In the genomic region with DNA sequence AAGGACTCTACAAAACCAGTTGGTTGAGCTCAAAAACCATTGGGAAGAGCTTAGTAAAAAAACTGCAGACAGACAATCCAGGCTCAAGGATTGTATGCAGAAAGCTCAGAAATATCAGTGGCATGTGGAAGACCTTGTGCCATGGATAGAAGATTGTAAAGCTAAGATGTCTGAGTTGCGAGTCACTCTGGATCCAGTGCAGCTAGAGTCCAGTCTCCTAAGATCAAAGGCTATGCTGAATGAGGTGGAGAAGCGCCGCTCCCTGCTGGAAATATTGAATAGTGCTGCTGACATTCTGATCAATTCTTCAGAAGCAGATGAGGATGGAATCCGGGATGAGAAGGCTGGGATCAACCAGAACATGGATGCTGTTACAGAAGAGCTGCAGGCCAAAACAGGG, we compare ENCODE assay signal across 11 cellular contexts.
A peak's percentile ranks its signal among the peaks of the same experiment; 100 is the strongest.
DNase-seq lines count a peak whose midpoint lies in the region; ATAC-seq and TF ChIP-seq lines count a peak whose summit lies in the region.
"Had no signal": no experiment of that assay in that cellular context is flagged by ENCODE, and none has a peak within 500 bp of the region (broad histone marks: within the 10 kb centered on the region; RNA-seq: fewer than 3 reads in every experiment).

No MANE protein-coding gene starts in this region.

- 60% methylated on average over 2 of the region's 4 CpGs for WGBS in right lobe of liver (ENCODE audit: insufficient coverage, low coverage, low lambda C conversion rate, missing lambda C conversion rate)

- TF ChIP-seq CTCF in astrocyte of the spinal cord (IDR thresholded peaks at IDR 0.05; ENCODE audit: low read depth, low read length), result peak; percentile 22
- TF ChIP-seq CTCF in right lobe of liver (IDR thresholded peaks at IDR 0.05), result peak in 3 of 4 donors; percentile 25 to 47 (median 35)
- TF ChIP-seq CTCF in gastrocnemius medialis (IDR thresholded peaks at IDR 0.05 in 4 of 5, conservative IDR thresholded peaks at IDR 0.05 in 1 of 5), result no peak

- no peaks in the 10 kb centered on the region for H3K9me3 ChIP-seq in right lobe of liver
- H3K9me3 ChIP-seq in gastrocnemius medialis, result no peaks in the 10 kb centered on the region

- H3K36me3 ChIP-seq in right lobe of liver (peaks cover 0 to 28% (median 4%) of the 10 kb centered on the region in 4 donors), gastrocnemius medialis (peaks cover 0 to 60% of the 10 kb centered on the region in 2 donors)

- peak; percentile 90 for DNase-seq in AG20443 (ENCODE audit: low spot score)
- peak; percentile 81 for DNase-seq in HT-29 (ENCODE audit: low spot score)
- DNase-seq in astrocyte of the spinal cord (ENCODE audit: low read depth, low spot score), result peak; percentile 85
- no peak for DNase-seq in right lobe of liver
- no peak for DNase-seq in amygdala (lab: John Stamatoyannopoulos, UW)
- no peak for DNase-seq in gastrocnemius medialis
- no peak for DNase-seq in nucleus accumbens (lab: John Stamatoyannopoulos, UW)
- no peak for DNase-seq in D341Med (ENCODE audit: low spot score)
- DNase-seq: activated CD4-positive, CD25-positive, alpha-beta regulatory T cell; hippocampal formation; KBM-7 had no signal

- H3K27ac ChIP-seq in right lobe of liver, result peak overlapping the region in 2 of 3 donors; percentile 24 to 33
- no peak overlapping the region for H3K27ac ChIP-seq in gastrocnemius medialis

- H3K4me3 ChIP-seq in astrocyte of the spinal cord (ENCODE audit: low read depth, low read length), result no peak overlapping the region
- H3K4me3 ChIP-seq in right lobe of liver, result no peak overlapping the region
- no peak overlapping the region for H3K4me3 ChIP-seq in gastrocnemius medialis

- H3K27me3 ChIP-seq in right lobe of liver (no peaks in the 10 kb centered on the region), gastrocnemius medialis (no peaks in the 10 kb centered on the region)

- peak; percentile 37 to 72 (median 66) for ATAC-seq in right lobe of liver
- no peak for ATAC-seq in gastrocnemius medialis

- in situ Hi-C loops in astrocyte of the spinal cord (cut with HindIII; ENCODE audit: low sequenced_read_pairs) (no loop called here), gastrocnemius medialis (cut with MboI; ENCODE audit: low sequenced_read_pairs in 4 of 4) (no loop called here)

- TF ChIP-seq POLR2A in right lobe of liver (IDR thresholded peaks at IDR 0.05) (no peak), gastrocnemius medialis (IDR thresholded peaks at IDR 0.05) (no peak)

- intact Hi-C loops in right lobe of liver (cut with DNase I), result loop anchor here in 1 of 2 donors (10.0 kb wide), 1 partner anchor 283 kb away; no protein-coding TSS in a partner anchor
- intact Hi-C loops in gastrocnemius medialis (cut with DNase I; ENCODE audit: low total_unique reads), result no loop called here

- H3K4me1 ChIP-seq in right lobe of liver (peaks cover 0 to 53% (median 19%) of the 10 kb centered on the region in 4 donors), gastrocnemius medialis (peaks cover 15 to 16% of the 10 kb centered on the region in 2 donors)

Comparison
In these comparisons a context has a peak if more than half of its experiments do, and no peak if none do; other contexts are left out.
1. DNase-seq: peak in AG20443 (single experiment), HT-29 (single experiment) and astrocyte of the spinal cord (single experiment); none in right lobe of liver (0 of 3), amygdala (0 of 56), gastrocnemius medialis (0 of 2), nucleus accumbens (0 of 56) and D341Med (single experiment).
2. CTCF ChIP-seq: peak in astrocyte of the spinal cord (single experiment) and right lobe of liver (3 of 4); none in gastrocnemius medialis (0 of 5).
3. ATAC-seq: peak in right lobe of liver (4 of 4); none in gastrocnemius medialis (0 of 2).
4. H3K27ac ChIP-seq: peak in right lobe of liver (2 of 3); none in gastrocnemius medialis (0 of 4).